In genomic region chr5:141320225-141321169, GRCh38 we compare ENCODE assay signal across 8 cellular contexts.
DNase-seq lines count a peak whose midpoint lies in the region; ATAC-seq and FAIRE-seq lines count a peak whose summit lies in the region.

TAF7 (minus strand) TSS chr5:141320784; CDS start chr5:141320044, 740 bp downstream.

- peaks cover 0 to 5% (median 0%) of the 10 kb centered on the region in 10 experiments; a peak in 2 of 20 replicates for H3K4me1 ChIP-seq in BLaER1 treated with 17β-estradiol and CSF1 and Interleukin-3, amounts not matched to agents 10 nM and 100 nM

- peak within 1 kb of the TSS; percentile 95 to 99 (median 97) for H3K27ac ChIP-seq in BLaER1 treated with 17β-estradiol and CSF1 and Interleukin-3, amounts not matched to agents 10 nM and 100 nM
- peak within 1 kb of the TSS; percentile 94 for H3K27ac ChIP-seq in cingulate gyrus (ENCODE audit: low read depth, low read length)
- peak within 1 kb of the TSS; percentile 96 for H3K27ac ChIP-seq in layer of hippocampus (ENCODE audit: low read depth, low read length)

- H3K9ac ChIP-seq in BLaER1 treated with 17β-estradiol and CSF1 and Interleukin-3, amounts not matched to agents 10 nM and 100 nM = peak within 1 kb of the TSS; percentile 92 to 99 (median 94)

- peaks cover 0 to 3% (median 0%) of the 10 kb centered on the region in 11 experiments; a peak in 2 of 22 replicates for H3K27me3 ChIP-seq in BLaER1 treated with 17β-estradiol and CSF1 and Interleukin-3, amounts not matched to agents 10 nM and 100 nM
- H3K27me3 ChIP-seq in layer of hippocampus (ENCODE audit: control insufficient read depth, insufficient read depth, low read length) = no peaks in the 10 kb centered on the region

- FAIRE-seq in GM19239 (lab: Jason Lieb, UNC) = peak; percentile 97

- peaks cover 44 to 46% (median 45%) of the 10 kb centered on the region in 11 experiments for H3K36me3 ChIP-seq in BLaER1 treated with 17β-estradiol and CSF1 and Interleukin-3, amounts not matched to agents 10 nM and 100 nM

- H3K9me3 ChIP-seq in BLaER1 treated with 17β-estradiol and CSF1 and Interleukin-3, amounts not matched to agents 10 nM and 100 nM (replicated peaks in 1 of 11) = peaks cover 93 to 99% (median 97%) of the 10 kb centered on the region in 11 experiments

- ATAC-seq in HG03457 (IDR thresholded peaks at IDR 0.05; ENCODE audit: unreplicated experiment) = peak; percentile 93

- peaks cover 0 to 5% (median 0%) of the 10 kb centered on the region in 11 experiments; a peak in 1 of 22 replicates for H4K20me1 ChIP-seq in BLaER1 treated with 17β-estradiol and CSF1 and Interleukin-3, amounts not matched to agents 10 nM and 100 nM

- DNase-seq in GM19239 (ENCODE audit: insufficient read length, low spot score) (peak; percentile 64), NCI-H524 treated with DMSO at 0.1 percent for 48 hours (lab: John Stamatoyannopoulos, UW) (peak; percentile 34)
- DNase-seq in activated CD4-positive, alpha-beta T cell treated with anti-CD3 and anti-CD28 coated beads for 4 hours = peak; percentile 90 to 91
- peak; percentile 87 to 92 for DNase-seq in stimulated activated CD4-positive, alpha-beta T cell treated with anti-CD3 and anti-CD28 coated beads, Interleukin-1b, Interleukin-23, amount 100 ng/mL, for 4 hours (ENCODE audit: low read depth in 2 of 2)

- H3K4me2 ChIP-seq in BLaER1 treated with 17β-estradiol and CSF1 and Interleukin-3, amounts not matched to agents 10 nM and 100 nM = peak within 1 kb of the TSS; percentile 38 to 71 (median 59)

- H3K4me3 ChIP-seq in BLaER1 treated with 17β-estradiol and CSF1 and Interleukin-3, amounts not matched to agents 10 nM and 100 nM = peak within 1 kb of the TSS; percentile 70 to 90 (median 81)

Comparison
In these comparisons a context has a peak if more than half of its experiments do, and no peak if none do; other contexts are left out.
1. Peak in every context shown above with its lines: DNase-seq, ATAC-seq, H3K4me3 ChIP-seq and H3K27ac ChIP-seq.
2. DNase-seq: peak in every context shown above with its lines; median percentile 90 in activated CD4-positive, alpha-beta T cell treated with anti-CD3 and anti-CD28 coated beads for 4 hours; 90 in stimulated activated CD4-positive, alpha-beta T cell treated with anti-CD3 and anti-CD28 coated beads, Interleukin-1b, Interleukin-23, amount 100 ng/mL, for 4 hours; 64 in GM19239; 34 in NCI-H524 treated with DMSO at 0.1 percent for 48 hours.